In the genomic region with DNA sequence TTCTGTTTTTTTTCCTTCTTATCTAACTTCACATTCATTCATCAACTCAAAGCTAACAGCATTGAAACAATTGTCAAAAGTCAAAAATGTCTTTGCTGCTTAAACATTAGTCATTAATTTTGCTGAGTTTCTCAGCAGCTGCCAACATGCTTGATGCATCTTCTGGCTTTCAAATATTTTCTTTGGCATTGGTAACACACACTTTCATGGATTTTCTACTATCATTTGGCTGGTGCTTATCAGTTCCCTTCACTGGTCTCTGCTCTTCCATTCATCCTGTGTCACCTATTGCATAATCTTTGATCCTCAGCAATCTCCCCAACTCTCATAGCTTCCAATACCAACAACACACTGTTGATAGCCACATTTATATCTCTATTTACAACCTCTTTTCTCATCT, we compare ENCODE assay signal across 17 cellular contexts.
"Had no signal": no experiment of that assay in that cellular context is flagged by ENCODE, and none has a peak within 500 bp of the region (broad histone marks: within the 10 kb centered on the region; RNA-seq: fewer than 3 reads in every experiment).

No MANE protein-coding gene starts in this region.

- ATAC-seq: left ventricle myocardium superior had no signal

- H3K4me3 ChIP-seq: ascending aorta, dorsolateral prefrontal cortex, thyroid gland had no signal

- DNase-seq: activated CD4-positive, alpha-beta T cell treated with anti-CD3 and anti-CD28 coated beads, Interleukin-2, amount 50 U/mL, for 1 hour; activated CD8-positive, alpha-beta memory T cell treated with anti-CD3 and anti-CD28 coated beads, Interleukin-2, amount 50 U/mL, for 4 hours; activated effector memory CD4-positive, alpha-beta T cell treated with Interleukin-2 at 50 U/mL for 16 hours; activated naive CD4-positive, alpha-beta T cell treated with anti-CD3 and anti-CD28 coated beads, Interleukin-2, amount 50 U/mL, for 16 hours; activated T-cell treated with anti-CD3 and anti-CD28 coated beads, Interleukin-2, amount 50 U/mL, for 48 hours; dorsolateral prefrontal cortex; foreskin melanocyte; glutamatergic neuron; hypothalamus; left ventricle myocardium superior; occipital lobe; stimulated activated CD4-positive, alpha-beta T cell treated with anti-CD3 and anti-CD28 coated beads, Interleukin-2, amount 100 ng/mL, for 24 hours; stimulated activated naive CD4-positive, alpha-beta T cell treated with Interleukin-2 at 50 U/mL for 16 hours; T-helper 1 cell; T-helper 9 cell; thyroid gland had no signal
